Comparison of ENCODE assay signal across 1 cellular context in genomic region chr7:39013049-39013939, GRCh38. TPM values are rescaled to one million over a fixed set of nuclear protein-coding genes. Genes with fewer than 3 reads are reported as not detected.
"Had no signal": no experiment of that assay in that cellular context is flagged by ENCODE, and none has a peak within 500 bp of the region (broad histone marks: within the 10 kb centered on the region; RNA-seq: fewer than 3 reads in every experiment).

No MANE protein-coding gene starts in this region.

RNA-seq across cellular contexts. Expression of gene POU6F2, which starts 35.6 kb away (rescaled TPM):
- total RNA-seq: pulmonary artery endothelial cell had no signal
